In genomic region chr11:65862191-65862735, GRCh38 we compare ENCODE assay signal across 11 cellular contexts. TPM values are rescaled to one million over a fixed set of nuclear protein-coding genes. Genes with fewer than 3 reads are reported as not detected.
DNase-seq lines count a peak whose midpoint lies in the region; ATAC-seq and TF ChIP-seq lines count a peak whose summit lies in the region.
"Had no signal": no experiment of that assay in that cellular context is flagged by ENCODE, and none has a peak within 500 bp of the region (broad histone marks: within the 10 kb centered on the region; RNA-seq: fewer than 3 reads in every experiment).

No MANE protein-coding gene starts in this region.

- POLR2A ChIA-PET in SK-N-SH (lab: Yijun Ruan, JAX), result interaction anchor here (1.4 to 1.6 kb wide), 3 partner anchors 10 to 22 kb away, joined by 3 to 11 read pairs (median 4); partner anchors contain the start of gene EFEMP2
- POLR2A ChIA-PET in PC-3 (lab: Charles Lee; ENCODE audit: unreplicated experiment), result no interaction called here

- H3K27me3 ChIP-seq in SK-N-SH (ENCODE audit: insufficient read depth) (no peaks in the 10 kb centered on the region), PC-3 (ENCODE audit: low read length) (no peaks in the 10 kb centered on the region), esophagus squamous epithelium (no peaks in the 10 kb centered on the region)

- intact Hi-C loops in PC-3 (cut with micrococcal nuclease), result no loop called here
- intact Hi-C loops in esophagus squamous epithelium (cut with DNase I), result no loop called here

- WGBS in SK-N-SH (ENCODE audit: low lambda C conversion rate), result 98% methylated on average over 4 of the region's 5 CpGs
- WGBS in esophagus squamous epithelium, 2 donors, result 92 to 100% methylated on average over 1 to 3 of the region's 5 CpGs

- CTCF ChIA-PET in SK-N-SH (lab: Yijun Ruan, JAX), result interaction anchor here (4.4 to 18.4 kb wide), 3 partner anchors 9 to 150 kb away, joined by 27 to 374 read pairs (median 89); partner anchors contain the start of genes CCDC85B, CTSW, EFEMP2 and FIBP
- CTCF ChIA-PET in PC-3 (lab: Charles Lee), result no interaction called here

- no peak for TF ChIP-seq EP300 in SK-N-SH (IDR thresholded peaks at IDR 0.05; ENCODE audit: borderline replicate concordance in 1 of 2, low read depth in 1 of 2, low read length in 1 of 2)

- H2AFZ ChIP-seq in SK-N-SH (ENCODE audit: low read depth) (no peak overlapping the region), PC-3 (ENCODE audit: low read length) (no peak overlapping the region)

- H3K79me2 ChIP-seq in SK-N-SH (ENCODE audit: insufficient read depth) (peaks cover 50% of the 10 kb centered on the region), PC-3 (ENCODE audit: low read length) (peaks cover 32% of the 10 kb centered on the region)

- H3K4me1 ChIP-seq in SK-N-SH (ENCODE audit: control insufficient read depth in 1 of 2, insufficient read depth in 2 of 2, low read depth in 1 of 2, low read length in 1 of 2) (peaks cover 10 to 17% of the 10 kb centered on the region in 2 experiments), PC-3 (ENCODE audit: insufficient read depth, low read length) (peaks cover 19% of the 10 kb centered on the region), esophagus squamous epithelium (peaks cover 16 to 52% (median 19%) of the 10 kb centered on the region in 3 donors)

- BruUV-seq in PC-3 (replicated peaks; lab: Mats Ljungman, UMichigan), result no TSS peak

- H3K4me3 ChIP-seq in SK-N-SH (ENCODE audit: low read depth in 2 of 2, low read length in 1 of 2) (no peak overlapping the region), PC-3 (ENCODE audit: low read length) (peak overlapping the region; percentile 79; the same call in 1 of the 2 replicates), esophagus squamous epithelium (no peak overlapping the region), retinal pigment epithelial cell (ENCODE audit: low read length) (peak overlapping the region; percentile 90)

- H4K20me1 ChIP-seq in SK-N-SH (ENCODE audit: insufficient read depth) (peaks cover 3% of the 10 kb centered on the region), PC-3 (ENCODE audit: low read length) (peaks cover 3% of the 10 kb centered on the region)

- H3K9me3 ChIP-seq in SK-N-SH, result no peaks in the 10 kb centered on the region
- H3K9me3 ChIP-seq in PC-3 (ENCODE audit: low read length), result no peaks in the 10 kb centered on the region
- no peaks in the 10 kb centered on the region for H3K9me3 ChIP-seq in esophagus squamous epithelium

- no peak for TF ChIP-seq RAD21 in SK-N-SH (IDR thresholded peaks at IDR 0.05; ENCODE audit: low read length)

- H3K9ac ChIP-seq in SK-N-SH (peak overlapping the region; percentile 86; the same call in 1 of the 2 replicates), PC-3 (ENCODE audit: low read length) (no peak overlapping the region)

- ATAC-seq in SK-N-SH treated with all-trans-retinoic acid at 6 μM for 48 hours (no peak), PC-3 (no peak), HG02571 (IDR thresholded peaks at IDR 0.05; ENCODE audit: unreplicated experiment) (no peak)

- TF ChIP-seq POLR2A in esophagus squamous epithelium (IDR thresholded peaks at IDR 0.05), result no peak

- H3K27ac ChIP-seq in SK-N-SH (ENCODE audit: low read depth in 2 of 2, low read length in 1 of 2) (no peak overlapping the region), PC-3 (ENCODE audit: low read length) (no peak overlapping the region), esophagus squamous epithelium (peak overlapping the region in 3 of 4 donors; percentile 96 to 98 (median 97))

- H3F3A ChIP-seq in SK-N-SH (replicated peaks; ENCODE audit: insufficient read depth) (peaks cover 48% of the 10 kb centered on the region), PC-3 (ENCODE audit: low read length, unreplicated experiment) (peaks cover 11% of the 10 kb centered on the region)

- H3K4me2 ChIP-seq in SK-N-SH (peak overlapping the region; percentile 99), PC-3 (ENCODE audit: low read length) (peak overlapping the region; percentile 98)

- H3K36me3 ChIP-seq in SK-N-SH (replicated peaks in 1 of 2; ENCODE audit: control insufficient read depth in 1 of 2, insufficient read depth in 2 of 2, low read length in 1 of 2) (peaks cover 27 to 57% of the 10 kb centered on the region in 2 experiments), PC-3 (ENCODE audit: low read depth, low read length) (peaks cover 20% of the 10 kb centered on the region; the same call in 1 of the 2 replicates), esophagus squamous epithelium (peaks cover 17 to 58% (median 39%) of the 10 kb centered on the region in 3 donors)

- TF ChIP-seq CTCF in SK-N-SH (IDR thresholded peaks at IDR 0.05) (no peak), PC-3 (conservative IDR thresholded peaks at IDR 0.05; ENCODE audit: low read depth, low read length) (no peak), esophagus squamous epithelium (IDR thresholded peaks at IDR 0.05) (no peak), retinal pigment epithelial cell (conservative IDR thresholded peaks at IDR 0.05; ENCODE audit: low read depth, low read length) (no peak)

- DNase-seq in SK-N-SH (no peak), PC-3 (no peak), esophagus squamous epithelium (lab: John Stamatoyannopoulos, UW) (no peak), retinal pigment epithelial cell (ENCODE audit: low read depth) (no peak), T1000 (lab: John Stamatoyannopoulos, UW) (no peak), D341Med (ENCODE audit: low spot score) (no peak)
- DNase-seq: 8988T, amniotic stem cell, NCI-H2171 had no signal

- H3K9me2 ChIP-seq in SK-N-SH (no peaks in the 10 kb centered on the region), PC-3 (replicated peaks; ENCODE audit: low read length) (no peaks in the 10 kb centered on the region)

TF ChIP-seq in SK-N-SH, 30 proteins besides CTCF, POLR2A, EP300 and RAD21:
- TF ChIP-seq TAF1 (IDR thresholded peaks at IDR 0.05; ENCODE audit: borderline replicate concordance, low read depth, low read length) (no peak), YY1 (IDR thresholded peaks at IDR 0.05; ENCODE audit: low read depth) (no peak)

TF ChIP-seq in SK-N-SH treated with all-trans-retinoic acid at 6 μM for 48 hours, 23 proteins besides CTCF, POLR2A, EP300 and RAD21 (continues in another document):
- TF ChIP-seq PPARA (CRISPR knock-in tag; IDR thresholded peaks at IDR 0.05; ENCODE audit: borderline replicate concordance) (no peak), ZC3H10 (CRISPR knock-in tag; IDR thresholded peaks at IDR 0.05) (no peak), CREB5 (CRISPR knock-in tag; IDR thresholded peaks at IDR 0.05; ENCODE audit: low read depth) (no peak)
- TF ChIP-seq, protein P1, sequence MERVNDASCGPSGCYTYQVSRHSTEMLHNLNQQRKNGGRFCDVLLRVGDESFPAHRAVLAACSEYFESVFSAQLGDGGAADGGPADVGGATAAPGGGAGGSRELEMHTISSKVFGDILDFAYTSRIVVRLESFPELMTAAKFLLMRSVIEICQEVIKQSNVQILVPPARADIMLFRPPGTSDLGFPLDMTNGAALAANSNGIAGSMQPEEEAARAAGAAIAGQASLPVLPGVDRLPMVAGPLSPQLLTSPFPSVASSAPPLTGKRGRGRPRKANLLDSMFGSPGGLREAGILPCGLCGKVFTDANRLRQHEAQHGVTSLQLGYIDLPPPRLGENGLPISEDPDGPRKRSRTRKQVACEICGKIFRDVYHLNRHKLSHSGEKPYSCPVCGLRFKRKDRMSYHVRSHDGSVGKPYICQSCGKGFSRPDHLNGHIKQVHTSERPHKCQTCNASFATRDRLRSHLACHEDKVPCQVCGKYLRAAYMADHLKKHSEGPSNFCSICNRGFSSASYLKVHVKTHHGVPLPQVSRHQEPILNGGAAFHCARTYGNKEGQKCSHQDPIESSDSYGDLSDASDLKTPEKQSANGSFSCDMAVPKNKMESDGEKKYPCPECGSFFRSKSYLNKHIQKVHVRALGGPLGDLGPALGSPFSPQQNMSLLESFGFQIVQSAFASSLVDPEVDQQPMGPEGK (CRISPR knock-in tag; IDR thresholded peaks at IDR 0.05; ENCODE audit: borderline replicate concordance), result no peak

RNA-seq across cellular contexts. Expression of gene MUS81, which starts 2.0 kb away (rescaled TPM):
- 39.7 and 58.2 TPM in 2 replicates for polyA plus RNA-seq in SK-N-SH (2012; rRNA removed)
- polyA plus RNA-seq in SK-N-SH (2012; cell fraction: cytosol; rRNA removed), result 20.4 and 26.8 TPM in 2 replicates
- polyA plus RNA-seq in SK-N-SH (2012; cell fraction: nucleus; rRNA removed), result 309 and 491 TPM in 2 replicates
- total RNA-seq in PC-3 (2014; rRNA removed), result 82.0 and 94.6 TPM in 2 replicates
- total RNA-seq in esophagus squamous epithelium, result 10 to 100 TPM; 17.6 to 36.2 (median 31.1) TPM

RNA-seq across cellular contexts. Expression of gene CFL1, which starts 4.3 kb away (rescaled TPM):
- polyA plus RNA-seq in SK-N-SH (2012; rRNA removed), result 2,761 and 4,252 TPM in 2 replicates
- polyA plus RNA-seq in SK-N-SH (2012; cell fraction: cytosol; rRNA removed), result 2,515 and 2,544 TPM in 2 replicates
- polyA plus RNA-seq in SK-N-SH (2012; cell fraction: nucleus; rRNA removed), result 1,901 and 2,978 TPM in 2 replicates
- total RNA-seq in PC-3 (2014; rRNA removed), result 2,710 and 3,139 TPM in 2 replicates
- 100 to 1,000 TPM; 453 to 833 (median 750) TPM for total RNA-seq in esophagus squamous epithelium

RNA-seq across cellular contexts. Expression of gene EFEMP2, which starts 10.3 kb away (rescaled TPM):
- 194 and 203 TPM in 2 replicates for polyA plus RNA-seq in SK-N-SH (2012; rRNA removed)
- 81.0 and 118 TPM in 2 replicates for polyA plus RNA-seq in SK-N-SH (2012; cell fraction: cytosol; rRNA removed)
- polyA plus RNA-seq in SK-N-SH (2012; cell fraction: nucleus; rRNA removed), result 444 and 585 TPM in 2 replicates
- total RNA-seq in PC-3 (2014; rRNA removed) (2.6 and 4.5 TPM in 2 replicates), esophagus squamous epithelium (10 to 100 TPM in 2 of 4 donors, 1 to 10 TPM in 2; 3.6 to 29.0 (median 10.2) TPM)

RNA-seq across cellular contexts. Expression of gene CTSW, which starts 17.4 kb away (rescaled TPM):
- 0.49 and 0.68 TPM in 2 replicates for polyA plus RNA-seq in SK-N-SH (2012; rRNA removed)
- polyA plus RNA-seq in SK-N-SH (2012; cell fraction: cytosol; rRNA removed), result 0.22 and 0.29 TPM in 2 replicates
- 0.59 and 0.62 TPM in 2 replicates for polyA plus RNA-seq in SK-N-SH (2012; cell fraction: nucleus; rRNA removed)
- total RNA-seq in PC-3 (2014; rRNA removed) (0.11 TPM in 1 of 2 replicates, not detected in the other), esophagus squamous epithelium (1 to 10 TPM in 3 of 4 donors, under 1 TPM in 1; 0.21 to 3.6 (median 1.8) TPM)

RNA-seq across cellular contexts. Expression of gene FIBP, which starts 26.0 kb away (rescaled TPM):
- polyA plus RNA-seq in SK-N-SH (2012; rRNA removed), result 159 and 190 TPM in 2 replicates
- 120 and 135 TPM in 2 replicates for polyA plus RNA-seq in SK-N-SH (2012; cell fraction: cytosol; rRNA removed)
- 194 and 217 TPM in 2 replicates for polyA plus RNA-seq in SK-N-SH (2012; cell fraction: nucleus; rRNA removed)
- total RNA-seq in PC-3 (2014; rRNA removed), result 221 TPM in 2 replicates
- total RNA-seq in esophagus squamous epithelium, result 10 to 100 TPM; 35.7 to 60.1 (median 38.4) TPM

Comparison
In these comparisons a context has a peak if more than half of its experiments do, and no peak if none do; other contexts are left out.
1. H3K27ac ChIP-seq: peak in esophagus squamous epithelium (3 of 4); none in SK-N-SH (0 of 2) and PC-3 (single experiment).
2. H3K4me3 ChIP-seq: peak in PC-3 (single experiment) and retinal pigment epithelial cell (single experiment); none in SK-N-SH (0 of 2) and esophagus squamous epithelium (0 of 4).